In genomic region chr18:9333441-9334350, GRCh38 we compare ENCODE assay signal across 9 cellular contexts. TPM values are rescaled to one million over a fixed set of nuclear protein-coding genes. Genes with fewer than 3 reads are reported as not detected.
A peak's percentile ranks its signal among the peaks of the same experiment; 100 is the strongest.
DNase-seq lines count a peak whose midpoint lies in the region; FAIRE-seq and TF ChIP-seq lines count a peak whose summit lies in the region.
"Had no signal": no experiment of that assay in that cellular context is flagged by ENCODE, and none has a peak within 500 bp of the region (broad histone marks: within the 10 kb centered on the region; RNA-seq: fewer than 3 reads in every experiment).

No MANE protein-coding gene starts in this region.

- TF ChIP-seq CTCF in H9 (conservative IDR thresholded peaks at IDR 0.05) (no peak), brain (conservative IDR thresholded peaks at IDR 0.05) (no peak)

- peaks cover 14% of the 10 kb centered on the region for H3K36me3 ChIP-seq in MG63

- no peak overlapping the region for H3K4ac ChIP-seq in H9 (ENCODE audit: low read depth, low read length)

- H2BK12ac ChIP-seq in H9 (ENCODE audit: insufficient read length, low read depth, low read length): no peak overlapping the region

- H3K4me3 ChIP-seq in MG63: peak overlapping the region; percentile 74

- H2AK5ac ChIP-seq in H9 (ENCODE audit: insufficient read length, low read length): no peak overlapping the region

- peaks cover 5 to 15% (median 10%) of the 10 kb centered on the region in 3 experiments for H3K36me3 Mint-ChIP-seq in H9 (ENCODE audit: insufficient read depth in 1 of 3, low read depth in 3 of 3)
- H3K36me3 Mint-ChIP-seq in brain: peaks cover 20% of the 10 kb centered on the region
- peaks cover 10% of the 10 kb centered on the region for H3K36me3 Mint-ChIP-seq in stimulated activated naive CD8-positive, alpha-beta T cell treated with anti-CD3 and anti-CD28 coated beads, Interleukin-15, Interleukin-2, amounts not matched to agents 100 ng/mL and 50 ng/mL, for 24 hours (ENCODE audit: low read depth)

- no peaks in the 10 kb centered on the region for H3K79me1 ChIP-seq in H9 (ENCODE audit: insufficient read depth, low read depth, low read length, poor library complexity, severe bottlenecking)

- FAIRE-seq in urothelium cell line (lab: Jason Lieb, UNC): no peak
- FAIRE-seq: A204.1 had no signal

- H3K79me2 ChIP-seq in H9 (ENCODE audit: insufficient read depth, low read length): no peaks in the 10 kb centered on the region

- WGBS in H9 (ENCODE audit: extremely low coverage, insufficient read length, low lambda C conversion rate): no CpG with 5 or more reads among the region's 52 CpGs

- peaks cover 5% of the 10 kb centered on the region for H3K23me2 ChIP-seq in H9 (ENCODE audit: insufficient read length, low read depth, low read length, poor library complexity, severe bottlenecking)

- no peaks in the 10 kb centered on the region for H4K20me1 ChIP-seq in H9 (ENCODE audit: control insufficient read depth, insufficient read depth, insufficient read length)

- no peak overlapping the region for H3K14ac ChIP-seq in H9 (ENCODE audit: insufficient read depth, low read length)

- no peak overlapping the region for H4K5ac ChIP-seq in H9 (ENCODE audit: insufficient read length, low read depth, low read length)

- peak overlapping the region; percentile 71 for H3K18ac ChIP-seq in H9 (ENCODE audit: insufficient read length, low read depth, low read length)

- peak overlapping the region; percentile 57 for H3K4me2 ChIP-seq in H9 (ENCODE audit: insufficient read depth, insufficient read length, low read length)

- H3K27ac Mint-ChIP-seq in H9 (peak overlapping the region in 2 of 3 experiments; percentile 57 to 61; a peak in 5 of 7 replicates), brain (peak overlapping the region; percentile 75 to 96 (median 84))
- H3K27ac Mint-ChIP-seq in stimulated activated naive CD8-positive, alpha-beta T cell treated with anti-CD3 and anti-CD28 coated beads, Interleukin-15, Interleukin-2, amounts not matched to agents 100 ng/mL and 50 ng/mL, for 24 hours: peak overlapping the region; percentile 55

- H2BK120ac ChIP-seq in H9 (ENCODE audit: low read depth, low read length, poor library complexity, severe bottlenecking): no peak overlapping the region

- H3K27ac ChIP-seq in H9 (ENCODE audit: insufficient read length, low read depth, low read length): no peak overlapping the region

- no peak overlapping the region for H3K56ac ChIP-seq in H9 (ENCODE audit: insufficient read length, low read depth, low read length)

- H2BK15ac ChIP-seq in H9 (ENCODE audit: low read depth, low read length): no peak overlapping the region

- peaks cover 0 to under 1% of the 10 kb centered on the region in 2 experiments; a peak in 3 of 5 replicates for H3K9me3 Mint-ChIP-seq in H9
- peaks cover 7 to 26% (median 11%) of the 10 kb centered on the region in 5 experiments for H3K9me3 Mint-ChIP-seq in brain
- H3K9me3 Mint-ChIP-seq in stimulated activated naive CD8-positive, alpha-beta T cell treated with anti-CD3 and anti-CD28 coated beads, Interleukin-15, Interleukin-2, amounts not matched to agents 100 ng/mL and 50 ng/mL, for 24 hours: peaks cover 3% of the 10 kb centered on the region

- H3K27me3 Mint-ChIP-seq in H9 (ENCODE audit: low read depth) (peaks cover 17% of the 10 kb centered on the region), brain (peaks cover 6% of the 10 kb centered on the region)
- H3K27me3 Mint-ChIP-seq in stimulated activated naive CD8-positive, alpha-beta T cell treated with anti-CD3 and anti-CD28 coated beads, Interleukin-15, Interleukin-2, amounts not matched to agents 100 ng/mL and 50 ng/mL, for 24 hours: peaks cover 15% of the 10 kb centered on the region

- H3K4me1 ChIP-seq in H9 (ENCODE audit: insufficient read depth, low read length): no peaks in the 10 kb centered on the region

- peaks cover 0 to 8% of the 10 kb centered on the region in 2 experiments; a peak in 3 of 4 replicates for H3K4me1 Mint-ChIP-seq in H9
- peaks cover 32% of the 10 kb centered on the region for H3K4me1 Mint-ChIP-seq in brain
- H3K4me1 Mint-ChIP-seq in stimulated activated naive CD8-positive, alpha-beta T cell treated with anti-CD3 and anti-CD28 coated beads, Interleukin-15, Interleukin-2, amounts not matched to agents 100 ng/mL and 50 ng/mL, for 24 hours (ENCODE audit: low read depth): peaks cover 29% of the 10 kb centered on the region

- no peak overlapping the region for H4K8ac ChIP-seq in H9 (replicated peaks; ENCODE audit: insufficient read length, low read depth, low read length)

- H3K27me3 ChIP-seq in H9 (ENCODE audit: insufficient read depth, low read length) (no peaks in the 10 kb centered on the region), MG63 (no peaks in the 10 kb centered on the region)

- H2BK5ac ChIP-seq in H9 (ENCODE audit: insufficient read length, low read length): no peak overlapping the region

- no peaks in the 10 kb centered on the region for H3K9me3 ChIP-seq in H9 (ENCODE audit: control insufficient read depth, low read depth, low read length)
- no peaks in the 10 kb centered on the region; the same call in 1 of the 2 replicates for H3K9me3 ChIP-seq in MG63

- H3K23ac ChIP-seq in H9 (ENCODE audit: insufficient read length, low read depth, low read length): no peak overlapping the region

- H3T11ph ChIP-seq in H9 (ENCODE audit: low read length): no peak overlapping the region

- DNase-seq in DMS 273 treated with DMSO at 0.1 percent for 48 hours (lab: John Stamatoyannopoulos, UW) (peak; percentile 52), DMS 273 (lab: John Stamatoyannopoulos, UW; ENCODE audit: unreplicated experiment) (no peak), H9 (peak; percentile 68), MG63 (no peak), kidney glomerular epithelial cell (lab: John Stamatoyannopoulos, UW) (peak; percentile 66), urothelium cell line (ENCODE audit: low spot score) (no peak)

- H2BK20ac ChIP-seq in H9 (ENCODE audit: low read depth, low read length, poor library complexity, severe bottlenecking): no peak overlapping the region

- peak overlapping the region; percentile 42 for H3K9ac ChIP-seq in H9 (ENCODE audit: extremely low read depth, insufficient read length, low read length)

- H3K4me3 Mint-ChIP-seq in H9: peak overlapping the region; percentile 77 to 91
- peak overlapping the region; percentile 89 to 96 (median 93) for H3K4me3 Mint-ChIP-seq in brain
- peak overlapping the region; percentile 86 for H3K4me3 Mint-ChIP-seq in stimulated activated naive CD8-positive, alpha-beta T cell treated with anti-CD3 and anti-CD28 coated beads, Interleukin-15, Interleukin-2, amounts not matched to agents 100 ng/mL and 50 ng/mL, for 24 hours

- H4K91ac ChIP-seq in H9 (ENCODE audit: insufficient read length, low read depth, low read length): no peak overlapping the region

- H2AFZ ChIP-seq in H9 (ENCODE audit: low read length): peak overlapping the region; percentile 51

RNA-seq across cellular contexts. Expression of gene TWSG1, which starts 0.9 kb away (rescaled TPM):
- total RNA-seq in H9 (2021): 25.7 and 27.4 TPM in 2 replicates
- 31.8 and 35.6 TPM in 2 replicates for total RNA-seq in MG63 (2014; rRNA removed; shearing (Covaris generic); ENCODE audit: low replicate concordance)
- polyA plus RNA-seq in brain (ENCODE audit: insufficient read depth, low read depth, low replicate concordance): 6.3 TPM

Comparison
In these comparisons a context has a peak if more than half of its experiments do, and no peak if none do; other contexts are left out.
1. DNase-seq: peak in DMS 273 treated with DMSO at 0.1 percent for 48 hours (single experiment), H9 (single experiment) and kidney glomerular epithelial cell (single experiment); none in DMS 273 (single experiment), MG63 (single experiment) and urothelium cell line (single experiment).
2. Peak in every context shown above with its lines, with median percentiles within 50 percentile points of each other: H3K27ac Mint-ChIP-seq and H3K4me3 Mint-ChIP-seq.